12 cellular contexts compared by ENCODE assay signal in the genomic region with DNA sequence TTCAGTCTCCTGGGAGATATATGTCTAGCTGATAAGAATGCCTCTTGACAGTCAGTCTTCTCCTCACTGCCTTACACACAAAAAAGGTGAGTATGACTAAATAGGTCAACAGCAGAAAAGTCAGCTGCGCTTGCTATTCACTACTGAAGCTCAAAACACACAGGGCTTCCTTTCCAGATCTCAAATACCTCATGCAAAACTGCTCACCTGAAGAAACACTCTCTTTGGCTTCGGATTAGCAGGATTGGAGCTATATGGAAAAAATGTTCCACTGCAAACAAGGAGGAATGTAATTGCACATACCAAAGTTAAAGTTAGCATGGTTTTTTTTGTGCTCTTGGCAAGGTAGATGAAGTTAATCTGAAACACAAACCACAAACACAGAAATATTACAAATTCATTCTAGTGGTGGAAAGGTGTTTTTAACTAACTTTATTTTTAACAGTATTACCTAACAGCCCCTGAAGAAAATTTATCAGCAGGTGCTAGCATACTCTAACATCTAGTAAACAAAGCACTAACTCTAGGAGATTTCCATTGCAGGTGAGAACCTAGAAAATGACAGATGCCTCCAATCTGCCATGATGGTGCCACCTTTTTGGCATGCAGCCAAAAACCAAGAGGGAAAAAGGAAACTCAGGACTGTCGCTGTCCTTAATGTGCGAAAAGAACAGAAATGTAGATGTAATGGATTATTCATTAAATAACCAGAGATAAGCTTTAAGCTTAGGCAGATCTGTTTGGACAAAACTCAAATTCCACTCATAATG. TPM values are rescaled to one million over a fixed set of nuclear protein-coding genes. Genes with fewer than 3 reads are reported as not detected.
A peak's percentile ranks its signal among the peaks of the same experiment; 100 is the strongest.
DNase-seq lines count a peak whose midpoint lies in the region; ATAC-seq and TF ChIP-seq lines count a peak whose summit lies in the region.
"Had no signal": no experiment of that assay in that cellular context is flagged by ENCODE, and none has a peak within 500 bp of the region (broad histone marks: within the 10 kb centered on the region; RNA-seq: fewer than 3 reads in every experiment).

No MANE protein-coding gene starts in this region.

- no peaks in the 10 kb centered on the region for H3K79me2 ChIP-seq in smooth muscle cell (ENCODE audit: low read depth)

- peak; percentile 2 for DNase-seq in NCI-H1092 treated with DMSO at 0.1 percent for 48 hours (lab: John Stamatoyannopoulos, UW)
- no peak for DNase-seq in NCI-H1092 (lab: John Stamatoyannopoulos, UW)
- peak; percentile 1 for DNase-seq in NCI-H345 treated with DMSO at 0.1 percent for 48 hours (lab: John Stamatoyannopoulos, UW; ENCODE audit: unreplicated experiment)
- DNase-seq in chondrocyte (ENCODE audit: low spot score) = no peak
- DNase-seq in left lobe of liver (ENCODE audit: low spot score) = no peak
- no peak for DNase-seq in smooth muscle cell (lab: John Stamatoyannopoulos, UW; ENCODE audit: unreplicated experiment)
- DNase-seq in posterior vena cava (ENCODE audit: low spot score) = no peak
- DNase-seq: activated T-cell treated with anti-CD3 and anti-CD28 coated beads, Interleukin-2, amount 50 U/mL, for 48 hours; NCI-H187; nucleus accumbens; stimulated activated CD4-positive, alpha-beta T cell treated with anti-CD3 and anti-CD28 coated beads, Interleukin-1b, Interleukin-23, amount 100 ng/mL, for 48 hours had no signal

- H3K9ac ChIP-seq in smooth muscle cell (ENCODE audit: low read depth) = no peak overlapping the region

- no peak overlapping the region for H3K4me3 ChIP-seq in smooth muscle cell

- H3K27ac ChIP-seq in smooth muscle cell (ENCODE audit: low read depth) = no peak overlapping the region

- peak overlapping the region; percentile 22 for H3K27ac Mint-ChIP-seq in chondrocyte (ENCODE audit: unreplicated experiment)
- H3K27ac Mint-ChIP-seq in nephron = peak overlapping the region; percentile 62 to 78 (median 74)

- no peak overlapping the region for H2AFZ ChIP-seq in smooth muscle cell (ENCODE audit: low read depth)

- no peaks in the 10 kb centered on the region for H3K36me3 ChIP-seq in smooth muscle cell (ENCODE audit: low read depth)

- H3K9me3 ChIP-seq in smooth muscle cell (replicated peaks; ENCODE audit: low read depth) = no peaks in the 10 kb centered on the region

- H3K9me3 Mint-ChIP-seq in chondrocyte (ENCODE audit: low read depth) = no peaks in the 10 kb centered on the region
- H3K9me3 Mint-ChIP-seq in nephron = no peaks in the 10 kb centered on the region

- H3F3A ChIP-seq in smooth muscle cell (ENCODE audit: low read depth) = no peaks in the 10 kb centered on the region

- H3K4me3 Mint-ChIP-seq in chondrocyte (ENCODE audit: unreplicated experiment) = no peak overlapping the region
- no peak overlapping the region for H3K4me3 Mint-ChIP-seq in nephron

- peaks cover 16% of the 10 kb centered on the region for H3K4me1 Mint-ChIP-seq in chondrocyte (ENCODE audit: low read depth)
- H3K4me1 Mint-ChIP-seq in nephron = peaks cover 16% of the 10 kb centered on the region

- no peaks in the 10 kb centered on the region for H3K27me3 Mint-ChIP-seq in chondrocyte (ENCODE audit: low read depth)
- no peaks in the 10 kb centered on the region for H3K27me3 Mint-ChIP-seq in nephron (ENCODE audit: low read depth)

- H3K27me3 ChIP-seq in smooth muscle cell (ENCODE audit: low read depth) = no peaks in the 10 kb centered on the region

- no peak overlapping the region for H3K4me2 ChIP-seq in smooth muscle cell

- H4K20me1 ChIP-seq in smooth muscle cell (ENCODE audit: low read depth) = no peaks in the 10 kb centered on the region

- intact Hi-C loops in posterior vena cava (cut with DNase I) = no loop called here

- no peaks in the 10 kb centered on the region for H3K4me1 ChIP-seq in smooth muscle cell (ENCODE audit: low read depth)

- 96% methylated on average over 4 of the region's 4 CpGs for WGBS in smooth muscle cell (ENCODE audit: low lambda C conversion rate)

- TF ChIP-seq CTCF in chondrocyte (IDR thresholded peaks at IDR 0.05) (no peak), nephron (IDR thresholded peaks at IDR 0.05; ENCODE audit: unreplicated experiment in 3 of 3) (no peak), smooth muscle cell (IDR thresholded peaks at IDR 0.05; ENCODE audit: borderline replicate concordance, insufficient read depth, poor library complexity, severe bottlenecking) (no peak)

- H3K36me3 Mint-ChIP-seq in chondrocyte (ENCODE audit: low read depth) (no peaks in the 10 kb centered on the region), nephron (ENCODE audit: low read depth) (peaks cover 16% of the 10 kb centered on the region)

- ATAC-seq in left lobe of liver = no peak

RNA-seq across cellular contexts. Expression of gene ERMP1, which starts 31.8 kb away (rescaled TPM):
- 5.4 to 11.7 TPM (median 7.6 TPM) in 3 replicates for total RNA-seq in chondrocyte
- total RNA-seq in left lobe of liver = 11.8 TPM
- total RNA-seq in smooth muscle cell = 10.6 and 10.7 TPM in 2 replicates
- polyA plus RNA-seq in smooth muscle cell = 2.1 and 5.4 TPM in 2 replicates
- 1 to 10 TPM; 7.0 to 8.5 TPM for total RNA-seq in posterior vena cava

Comparison
In these comparisons a context has a peak if more than half of its experiments do, and no peak if none do; other contexts are left out.
1. DNase-seq: peak in NCI-H1092 treated with DMSO at 0.1 percent for 48 hours (single experiment) and NCI-H345 treated with DMSO at 0.1 percent for 48 hours (single experiment); none in NCI-H1092 (single experiment), chondrocyte (single experiment), left lobe of liver (single experiment), smooth muscle cell (single experiment) and posterior vena cava (single experiment).